9 cellular contexts compared by ENCODE assay signal in genomic region chr19:47363758-47364529, GRCh38. TPM values are rescaled to one million over a fixed set of nuclear protein-coding genes. Genes with fewer than 3 reads are reported as not detected.
DNase-seq lines count a peak whose midpoint lies in the region; ATAC-seq lines count a peak whose summit lies in the region.
"Had no signal": no experiment of that assay in that cellular context is flagged by ENCODE, and none has a peak within 500 bp of the region (broad histone marks: within the 10 kb centered on the region; RNA-seq: fewer than 3 reads in every experiment).

No MANE protein-coding gene starts in this region.

- intact Hi-C loops in left colon (cut with DNase I, micrococcal nuclease): no loop called here

- ATAC-seq in left colon (peak; percentile 37), HG02981 (IDR thresholded peaks at IDR 0.05; ENCODE audit: unreplicated experiment) (no peak)

- DNase-seq in ELR (ENCODE audit: low read depth) (peak; percentile 70), SK-MEL-5 (ENCODE audit: low read depth, low spot score) (peak; percentile 75), left colon (no peak), superior temporal gyrus (ENCODE audit: extremely low spot score) (no peak)
- no peak for DNase-seq in activated CD4-positive, alpha-beta T cell treated with anti-CD3 and anti-CD28 coated beads, Interleukin-2, amount 50 U/mL, for 48 hours

- in situ Hi-C loops in SK-MEL-5 (cut with HindIII; ENCODE audit: low pct_unique_long_range_greater_than_20kb, low sequenced_read_pairs): no loop called here

RNA-seq across cellular contexts. Expression of gene DHX34, which starts 14.8 kb away (rescaled TPM):
- total RNA-seq in SK-MEL-5 (2014; rRNA removed; shearing (Covaris generic)): 10.0 and 12.6 TPM in 2 replicates
- 19.0 and 20.8 TPM in 2 replicates for polyA plus RNA-seq in SK-MEL-5 (2015; cell fraction: cytosol; rRNA removed)
- polyA plus RNA-seq in SK-MEL-5 (2015; cell fraction: nucleus; rRNA removed): 95.9 and 135 TPM in 2 replicates
- 10 to 100 TPM in 1 of 2 donors, 1 to 10 TPM in 1; 8.5 to 10.6 TPM for total RNA-seq in left colon

RNA-seq across cellular contexts. Expression of gene C5AR2, which starts 32.0 kb away (rescaled TPM):
- total RNA-seq in SK-MEL-5 (2014; rRNA removed; shearing (Covaris generic)): not detected in 2 replicates
- polyA plus RNA-seq in SK-MEL-5 (2015; cell fraction: cytosol; rRNA removed): not detected in 2 replicates
- not detected in 2 replicates for polyA plus RNA-seq in SK-MEL-5 (2015; cell fraction: nucleus; rRNA removed)
- total RNA-seq in left colon: 1 to 10 TPM in 1 of 2 donors, under 1 TPM in 1; 0.46 to 2.3 TPM
- total RNA-seq: activated T-helper 1 cell treated with anti-CD3 and anti-CD28 coated beads, Interleukin-12 subunit alpha, Interleukin-12 subunit beta, Interleukin-2, Interleukin-4 antibody, amounts not matched to agents 30 ng/mL and 10 ng/mL and 1 ng/mL, durations not matched to agents 14 hours and 24 hours and 36 hours; NCI-H460; progenitor cell of endocrine pancreas had no signal

RNA-seq across cellular contexts. Expression of gene C5AR1, which starts 54.3 kb away (rescaled TPM):
- total RNA-seq in SK-MEL-5 (2014; rRNA removed; shearing (Covaris generic)): 0.16 TPM in 1 of 2 replicates, not detected in the other
- 0.11 and 0.52 TPM in 2 replicates for polyA plus RNA-seq in SK-MEL-5 (2015; cell fraction: cytosol; rRNA removed)
- 0.92 and 1.4 TPM in 2 replicates for polyA plus RNA-seq in SK-MEL-5 (2015; cell fraction: nucleus; rRNA removed)
- total RNA-seq in left colon: 1 to 10 TPM; 5.0 to 8.8 TPM

RNA-seq across cellular contexts. Expression of gene MEIS3, which starts 55.4 kb away (rescaled TPM):
- total RNA-seq in SK-MEL-5 (2014; rRNA removed; shearing (Covaris generic)): 12.9 and 20.0 TPM in 2 replicates
- polyA plus RNA-seq in SK-MEL-5 (2015; cell fraction: cytosol; rRNA removed): 10.4 and 13.1 TPM in 2 replicates
- polyA plus RNA-seq in SK-MEL-5 (2015; cell fraction: nucleus; rRNA removed): 19.0 and 19.5 TPM in 2 replicates
- 1 to 10 TPM; 2.5 to 2.7 TPM for total RNA-seq in left colon
- total RNA-seq: activated T-helper 1 cell treated with anti-CD3 and anti-CD28 coated beads, Interleukin-12 subunit alpha, Interleukin-12 subunit beta, Interleukin-2, Interleukin-4 antibody, amounts not matched to agents 30 ng/mL and 10 ng/mL and 1 ng/mL, durations not matched to agents 14 hours and 24 hours and 36 hours had no signal

Comparison
In these comparisons a context has a peak if more than half of its experiments do, and no peak if none do; other contexts are left out.
1. DNase-seq: peak in ELR (single experiment) and SK-MEL-5 (single experiment); none in left colon (0 of 2), activated CD4-positive, alpha-beta T cell treated with anti-CD3 and anti-CD28 coated beads, Interleukin-2, amount 50 U/mL, for 48 hours (0 of 2) and superior temporal gyrus (single experiment).